Comparison of ENCODE assay signal across 8 cellular contexts in genomic region chr2:37625781-37626548, GRCh38. TPM values are rescaled to one million over a fixed set of nuclear protein-coding genes. Genes with fewer than 3 reads are reported as not detected.
DNase-seq lines count a peak whose midpoint lies in the region; ATAC-seq, FAIRE-seq and TF ChIP-seq lines count a peak whose summit lies in the region.

No MANE protein-coding gene starts in this region.

- H3K27me3 ChIP-seq in astrocyte (ENCODE audit: insufficient read depth, low read length), result no peaks in the 10 kb centered on the region
- H3K27me3 ChIP-seq in gastrocnemius medialis, result no peaks in the 10 kb centered on the region

- peak; percentile 22 to 37 for ATAC-seq in gastrocnemius medialis

- H3K27ac Mint-ChIP-seq in astrocyte (ENCODE audit: unreplicated experiment), result peak overlapping the region; percentile 72
- H3K27ac Mint-ChIP-seq in progenitor cell of endocrine pancreas, result no peak overlapping the region

- H3K4me3 Mint-ChIP-seq in astrocyte (ENCODE audit: unreplicated experiment) (no peak overlapping the region), progenitor cell of endocrine pancreas (ENCODE audit: low read depth) (no peak overlapping the region)

- no peaks in the 10 kb centered on the region for H3K79me2 ChIP-seq in astrocyte (ENCODE audit: insufficient read depth, low read length)

- H3K4me1 Mint-ChIP-seq in astrocyte (ENCODE audit: low read depth, unreplicated experiment) (peaks cover 45% of the 10 kb centered on the region), progenitor cell of endocrine pancreas (ENCODE audit: low read depth) (no peaks in the 10 kb centered on the region)

- in situ Hi-C loops in gastrocnemius medialis (cut with MboI; ENCODE audit: low sequenced_read_pairs in 4 of 4), result no loop called here

- H3K4me2 ChIP-seq in astrocyte (ENCODE audit: low read length), result peak overlapping the region; percentile 75

- intact Hi-C loops in gastrocnemius medialis (cut with DNase I; ENCODE audit: low total_unique reads), result loop anchor here (5.0 kb wide), 1 partner anchor 209 kb away; no protein-coding TSS in a partner anchor

- H3K36me3 Mint-ChIP-seq in astrocyte (ENCODE audit: low read depth, unreplicated experiment), result peaks cover 5% of the 10 kb centered on the region
- H3K36me3 Mint-ChIP-seq in progenitor cell of endocrine pancreas (ENCODE audit: insufficient read depth), result no peaks in the 10 kb centered on the region

- H3K27ac ChIP-seq in astrocyte (ENCODE audit: low read depth, low read length) (peak overlapping the region; percentile 88), gastrocnemius medialis (peak overlapping the region in 3 of 4 donors; percentile 3 to 61 (median 56))

- H3K27me3 Mint-ChIP-seq in astrocyte (ENCODE audit: low read depth, unreplicated experiment), result no peaks in the 10 kb centered on the region
- peaks cover 9% of the 10 kb centered on the region for H3K27me3 Mint-ChIP-seq in progenitor cell of endocrine pancreas

- peak overlapping the region; percentile 70 for H3K9ac ChIP-seq in astrocyte (ENCODE audit: low read length)

- no peaks in the 10 kb centered on the region for H4K20me1 ChIP-seq in astrocyte (ENCODE audit: insufficient read depth, low read length)

- DNase-seq in NCI-H748 (lab: John Stamatoyannopoulos, UW; ENCODE audit: unreplicated experiment) (peak; percentile 48), NCI-H748 treated with DMSO at 0.1 percent for 48 hours (lab: John Stamatoyannopoulos, UW) (no peak), SHP77 treated with DMSO at 0.1 percent for 48 hours (lab: John Stamatoyannopoulos, UW) (peak; percentile 93), astrocyte (ENCODE audit: low read depth) (peak; percentile 97), gastrocnemius medialis (no peak), NCI-H1436 treated with DMSO at 0.1 percent for 48 hours (lab: John Stamatoyannopoulos, UW) (no peak), SIG-M5 (lab: John Stamatoyannopoulos, UW) (no peak), progenitor cell of endocrine pancreas (ENCODE audit: low spot score, unreplicated experiment) (no peak)

- TF ChIP-seq POLR2A in gastrocnemius medialis (IDR thresholded peaks at IDR 0.05), result no peak

- no peak for FAIRE-seq in astrocyte (lab: Jason Lieb, UNC)

- H3K9me3 ChIP-seq in astrocyte (ENCODE audit: insufficient read depth, low read depth, low read length), result no peaks in the 10 kb centered on the region
- H3K9me3 ChIP-seq in gastrocnemius medialis, result no peaks in the 10 kb centered on the region

- H3K9me3 Mint-ChIP-seq in astrocyte (ENCODE audit: unreplicated experiment), result no peaks in the 10 kb centered on the region
- no peaks in the 10 kb centered on the region for H3K9me3 Mint-ChIP-seq in progenitor cell of endocrine pancreas (ENCODE audit: low read depth)

- H2AFZ ChIP-seq in astrocyte (ENCODE audit: low read depth, low read length), result peak overlapping the region; percentile 28

- H3K36me3 ChIP-seq in astrocyte (ENCODE audit: insufficient read depth, low read length), result no peaks in the 10 kb centered on the region
- no peaks in the 10 kb centered on the region for H3K36me3 ChIP-seq in gastrocnemius medialis

- H3K4me1 ChIP-seq in astrocyte (ENCODE audit: insufficient read depth, low read length) (peaks cover 50% of the 10 kb centered on the region), gastrocnemius medialis (peaks cover 9 to 19% of the 10 kb centered on the region in 2 donors)

- H3K4me3 ChIP-seq in astrocyte (ENCODE audit: insufficient read depth, low read depth, low read length) (no peak overlapping the region), gastrocnemius medialis (no peak overlapping the region)

- TF ChIP-seq CTCF in astrocyte (IDR thresholded peaks at IDR 0.05; ENCODE audit: insufficient read depth, low read depth, low read length) (no peak), gastrocnemius medialis (IDR thresholded peaks at IDR 0.05 in 4 of 5, conservative IDR thresholded peaks at IDR 0.05 in 1 of 5) (no peak), progenitor cell of endocrine pancreas (IDR thresholded peaks at IDR 0.05; ENCODE audit: unreplicated experiment) (no peak)

RNA-seq across cellular contexts. Expression of gene CDC42EP3, which starts 45.5 kb away (rescaled TPM):
- total RNA-seq in astrocyte (94.3 and 102 TPM in 2 replicates), gastrocnemius medialis (10 to 100 TPM; 20.0 to 90.6 (median 57.2) TPM), progenitor cell of endocrine pancreas (43.1 and 48.5 TPM in 2 replicates)

Comparison
In these comparisons a context has a peak if more than half of its experiments do, and no peak if none do; other contexts are left out.
1. DNase-seq: peak in NCI-H748 (single experiment), SHP77 treated with DMSO at 0.1 percent for 48 hours (single experiment) and astrocyte (single experiment); none in NCI-H748 treated with DMSO at 0.1 percent for 48 hours (single experiment), gastrocnemius medialis (0 of 2), NCI-H1436 treated with DMSO at 0.1 percent for 48 hours (single experiment), SIG-M5 (single experiment) and progenitor cell of endocrine pancreas (single experiment).